In genomic region chr16:49936791-49937190, GRCh38 we compare ENCODE assay signal across 25 cellular contexts.
DNase-seq lines count a peak whose midpoint lies in the region; ATAC-seq and TF ChIP-seq lines count a peak whose summit lies in the region.
"Had no signal": no experiment of that assay in that cellular context is flagged by ENCODE, and none has a peak within 500 bp of the region (broad histone marks: within the 10 kb centered on the region; RNA-seq: fewer than 3 reads in every experiment).

No MANE protein-coding gene starts in this region.

- no peak for TF ChIP-seq EP300 in esophagus muscularis mucosa (IDR thresholded peaks at IDR 0.05)

- intact Hi-C loops in cardiac septum (cut with DNase I), result no loop called here
- intact Hi-C loops in heart left ventricle (cut with DNase I), result no loop called here
- intact Hi-C loops in posterior vena cava (cut with DNase I), result no loop called here
- intact Hi-C loops in esophagus muscularis mucosa (cut with DNase I), result no loop called here

- H3K36me3 ChIP-seq in heart left ventricle (no peaks in the 10 kb centered on the region), esophagus muscularis mucosa (no peaks in the 10 kb centered on the region)
- H3K36me3 ChIP-seq: BE2C, BLaER1 had no signal

- ATAC-seq in heart left ventricle (no peak), GM19452 (IDR thresholded peaks at IDR 0.05; ENCODE audit: unreplicated experiment) (no peak)
- ATAC-seq: GM12878 had no signal

- peaks cover 0 to 11% (median 2%) of the 10 kb centered on the region in 12 donors for H3K4me1 ChIP-seq in heart left ventricle
- H3K4me1 ChIP-seq in esophagus muscularis mucosa, result peaks cover 0 to 17% (median 11%) of the 10 kb centered on the region in 4 donors
- H3K4me1 ChIP-seq: BE2C had no signal

- TF ChIP-seq POLR2A in heart left ventricle (IDR thresholded peaks at IDR 0.05) (no peak), esophagus muscularis mucosa (IDR thresholded peaks at IDR 0.05; ENCODE audit: low read depth) (no peak)

- 84 to 89% (median 87%) methylated on average over 6 of the region's 6 CpGs for WGBS in heart left ventricle, 4 donors
- WGBS in esophagus muscularis mucosa, result 95% methylated on average over 5 of the region's 6 CpGs

- TF ChIP-seq CTCF in heart left ventricle (IDR thresholded peaks at IDR 0.05) (no peak), coronary artery (IDR thresholded peaks at IDR 0.05) (no peak), esophagus muscularis mucosa (IDR thresholded peaks at IDR 0.05) (no peak)

- peaks cover 0 to 9% (median 0%) of the 10 kb centered on the region in 9 donors for H3K27me3 ChIP-seq in heart left ventricle
- H3K27me3 ChIP-seq in esophagus muscularis mucosa, result no peaks in the 10 kb centered on the region
- H3K27me3 ChIP-seq: BE2C, BLaER1 had no signal

- H3K4me3 ChIP-seq in heart left ventricle (no peak overlapping the region), coronary artery (no peak overlapping the region), esophagus muscularis mucosa (no peak overlapping the region)
- H3K4me3 ChIP-seq: BLaER1, GM12878 had no signal

- H3K9me3 ChIP-seq in heart left ventricle (no peaks in the 10 kb centered on the region), esophagus muscularis mucosa (no peaks in the 10 kb centered on the region)
- H3K9me3 ChIP-seq: BE2C had no signal

- peak; percentile 10 for DNase-seq in cardiac septum (ENCODE audit: low spot score)
- no peak for DNase-seq in heart left ventricle
- peak; percentile 31 for DNase-seq in coronary artery (ENCODE audit: low spot score)
- peak; percentile 24 for DNase-seq in islet precursor cell
- DNase-seq in posterior vena cava (ENCODE audit: low spot score), result peak; percentile 41
- no peak for DNase-seq in SIG-M5 treated with dmso at 0.1 percent for 504 hours (lab: John Stamatoyannopoulos, UW; ENCODE audit: unreplicated experiment)
- DNase-seq in esophagus muscularis mucosa (ENCODE audit: extremely low spot score), result no peak
- DNase-seq: 8988T; ACHN; BE2C; C1 segment of cervical spinal cord; CD4-positive, alpha-beta memory T cell; CD4-positive, CD25-positive, alpha-beta regulatory T cell; CD8-positive, alpha-beta memory T cell; COR-L47; DMS 273 treated with DMSO at 0.1 percent for 48 hours; DMS153; DMS53; DMS79; DND-41; EL; GDM1 had no signal

- H3K27ac ChIP-seq in heart left ventricle, result no peak overlapping the region
- H3K27ac ChIP-seq in coronary artery, result no peak overlapping the region
- H3K27ac ChIP-seq in esophagus muscularis mucosa (replicated peaks in 1 of 4), result no peak overlapping the region
- H3K27ac ChIP-seq: BLaER1 had no signal

Comparison
In these comparisons a context has a peak if more than half of its experiments do, and no peak if none do; other contexts are left out.
1. DNase-seq: peak in cardiac septum (single experiment), coronary artery (single experiment), islet precursor cell (single experiment) and posterior vena cava (single experiment); none in heart left ventricle (0 of 5), SIG-M5 treated with dmso at 0.1 percent for 504 hours (single experiment) and esophagus muscularis mucosa (single experiment).